In the genomic region with DNA sequence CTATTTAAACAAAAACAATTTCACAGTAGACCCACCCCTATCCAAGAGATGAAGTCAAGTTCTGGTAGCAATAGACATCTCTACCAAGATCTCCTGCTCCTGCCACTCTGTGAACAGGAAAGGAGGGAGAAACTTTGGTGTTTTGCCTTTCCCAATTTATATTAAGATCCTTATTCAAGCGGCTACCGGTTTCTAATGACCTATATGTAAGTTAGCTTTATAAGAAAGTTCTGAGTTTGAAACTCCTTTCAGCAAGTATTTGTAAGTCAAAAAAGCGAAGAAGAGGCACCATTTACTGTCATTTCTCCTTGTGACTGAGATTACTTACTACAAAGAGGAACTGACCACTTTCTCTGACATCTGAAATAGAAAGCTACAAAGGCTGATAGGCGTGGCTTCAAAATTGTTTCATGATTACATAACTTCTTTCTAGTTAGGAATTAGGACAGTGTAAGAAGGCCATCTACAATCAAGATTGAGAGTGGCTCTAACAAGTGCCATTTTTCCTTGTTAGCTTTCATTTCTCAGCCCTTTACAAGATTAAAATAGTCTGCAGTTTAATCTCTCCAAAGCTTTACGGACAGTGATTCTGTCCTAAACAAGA, we compare ENCODE assay signal across 9 cellular contexts.
DNase-seq lines count a peak whose midpoint lies in the region; ATAC-seq lines count a peak whose summit lies in the region.
"Had no signal": no experiment of that assay in that cellular context is flagged by ENCODE, and none has a peak within 500 bp of the region (broad histone marks: within the 10 kb centered on the region; RNA-seq: fewer than 3 reads in every experiment).

A gene (plus strand): TSS at position 448 of the 604 bp plus-strand sequence. CDS start 10,803 bp downstream, outside the sequence.

- H3K9ac ChIP-seq in rectal smooth muscle tissue (ENCODE audit: low read length), result no peak within 1 kb of the TSS

- peak; percentile 11 for DNase-seq in RPMI8226
- DNase-seq in stimulated activated CD4-positive, alpha-beta T cell treated with anti-CD3 and anti-CD28 coated beads, Interleukin-4, amount 100 ng/mL, for 4 hours, result no peak
- no peak for DNase-seq in KG1 (lab: John Stamatoyannopoulos, UW)
- DNase-seq in NCI-H2196 treated with DMSO at 0.1 percent for 48 hours (lab: John Stamatoyannopoulos, UW; ENCODE audit: unreplicated experiment), result no peak
- no peak for DNase-seq in middle frontal gyrus (ENCODE audit: extremely low spot score, low spot score)
- DNase-seq: IMR-90 had no signal

- peak within 1 kb of the TSS; percentile 45 for H3K27ac ChIP-seq in rectal smooth muscle tissue (ENCODE audit: low read depth, low read length)

- peak; percentile 90 for ATAC-seq in GM19035 (IDR thresholded peaks at IDR 0.05; ENCODE audit: unreplicated experiment)
- peak; percentile 95 for ATAC-seq in HG02852 (IDR thresholded peaks at IDR 0.05; ENCODE audit: unreplicated experiment)

- no peaks in the 10 kb centered on the region for H3K27me3 ChIP-seq in rectal smooth muscle tissue (ENCODE audit: control insufficient read depth, insufficient read depth, low read length)

- no peaks in the 10 kb centered on the region for H3K36me3 ChIP-seq in rectal smooth muscle tissue (ENCODE audit: control insufficient read depth, insufficient read depth, low read length)

- no peaks in the 10 kb centered on the region for H3K4me1 ChIP-seq in rectal smooth muscle tissue (ENCODE audit: control insufficient read depth, insufficient read depth, low read length)

- H3K4me3 ChIP-seq in rectal smooth muscle tissue (ENCODE audit: low read length), result no peak within 1 kb of the TSS
